8 cellular contexts compared by ENCODE assay signal in genomic region chr11:12827929-12828812, GRCh38.
A peak's percentile ranks its signal among the peaks of the same experiment; 100 is the strongest.
DNase-seq lines count a peak whose midpoint lies in the region; ATAC-seq and TF ChIP-seq lines count a peak whose summit lies in the region.

No MANE protein-coding gene starts in this region.

- in situ Hi-C loops in astrocyte of the cerebellum (cut with HindIII; ENCODE audit: low sequenced_read_pairs): no loop called here

- TF ChIP-seq CTCF in astrocyte of the cerebellum (IDR thresholded peaks at IDR 0.05; ENCODE audit: low read depth, low read length, missing control alignments) (no peak), retinal pigment epithelial cell (conservative IDR thresholded peaks at IDR 0.05; ENCODE audit: low read depth, low read length) (no peak)

- DNase-seq in C1 segment of cervical spinal cord (lab: John Stamatoyannopoulos, UW) (peak in 12 of 14 donors; percentile 24 to 67 (median 50)), NCI-H187 (lab: John Stamatoyannopoulos, UW) (peak; percentile 61 to 87), astrocyte of the cerebellum (ENCODE audit: low read depth) (peak; percentile 65), iPS DF 19.7 (ENCODE audit: low read depth, low spot score) (peak; percentile 40), retinal pigment epithelial cell (ENCODE audit: low read depth) (no peak), MV-4-11 (lab: John Stamatoyannopoulos, UW) (no peak)

- peak; percentile 85 for ATAC-seq in GM21367 (IDR thresholded peaks at IDR 0.05; ENCODE audit: unreplicated experiment)
- ATAC-seq in GM18861 (IDR thresholded peaks at IDR 0.05; ENCODE audit: unreplicated experiment): no peak

- H3K4me3 ChIP-seq in astrocyte of the cerebellum (ENCODE audit: low read depth, low read length): peak overlapping the region; percentile 37
- H3K4me3 ChIP-seq in retinal pigment epithelial cell (ENCODE audit: low read length): peak overlapping the region; percentile 55

Comparison
In these comparisons a context has a peak if more than half of its experiments do, and no peak if none do; other contexts are left out.
1. DNase-seq: peak in C1 segment of cervical spinal cord (12 of 14), NCI-H187 (2 of 2), astrocyte of the cerebellum (single experiment) and iPS DF 19.7 (single experiment); none in retinal pigment epithelial cell (single experiment) and MV-4-11 (single experiment).